Comparison of ENCODE assay signal across 1 cellular context in genomic region chr19:38975214-38975860, GRCh38.
TF ChIP-seq lines count a peak whose summit lies in the region.

Gene FBXO17 (minus strand): TSS chr19:38975742. CDS start chr19:38950319, 25,423 bp downstream.

TF ChIP-seq in HepG2, 621 proteins besides CTCF, POLR2A, EP300 and RAD21 (continued from another document and continues in another):
- TF ChIP-seq NFAT5 (CRISPR knock-in tag; IDR thresholded peaks at IDR 0.05) (no peak), ZNF749 (CRISPR knock-in tag; IDR thresholded peaks at IDR 0.05; ENCODE audit: borderline replicate concordance) (no peak), ZNF572 (CRISPR knock-in tag; IDR thresholded peaks at IDR 0.05) (no peak), ZNF431 (CRISPR knock-in tag; IDR thresholded peaks at IDR 0.05; ENCODE audit: borderline replicate concordance, low read depth) (no peak), ZNF563 (CRISPR knock-in tag; IDR thresholded peaks at IDR 0.05) (peak; percentile 87), HNF1A (IDR thresholded peaks at IDR 0.05; ENCODE audit: low read depth) (no peak), HNF1A (CRISPR knock-in tag; IDR thresholded peaks at IDR 0.05; ENCODE audit: borderline replicate concordance) (no peak), ZNF557 (CRISPR knock-in tag; IDR thresholded peaks at IDR 0.05) (no peak), NCOA1 (CRISPR knock-in tag; IDR thresholded peaks at IDR 0.05) (no peak), ZNF878 (CRISPR knock-in tag; IDR thresholded peaks at IDR 0.05) (0 out of 2 replicates have a peak, but pooled peaks have one; percentile 20), SOX6 (IDR thresholded peaks at IDR 0.05) (no peak), SOX6 (CRISPR knock-in tag; IDR thresholded peaks at IDR 0.05) (peak; percentile 33; the same call in 1 of the 2 replicates), BCLAF1 (IDR thresholded peaks at IDR 0.05) (no peak), XBP1 (CRISPR knock-in tag; IDR thresholded peaks at IDR 0.05) (no peak), ZNF432 (CRISPR knock-in tag; IDR thresholded peaks at IDR 0.05; ENCODE audit: borderline replicate concordance) (no peak), CREM (IDR thresholded peaks at IDR 0.05) (no peak), CREM (CRISPR knock-in tag; IDR thresholded peaks at IDR 0.05) (no peak), ZNF382 (CRISPR knock-in tag; IDR thresholded peaks at IDR 0.05; ENCODE audit: borderline replicate concordance) (no peak), ETV5 (CRISPR knock-in tag; IDR thresholded peaks at IDR 0.05; ENCODE audit: borderline replicate concordance) (no peak), GLMP (CRISPR knock-in tag; IDR thresholded peaks at IDR 0.05; ENCODE audit: borderline replicate concordance) (no peak), REPIN1 (CRISPR knock-in tag; IDR thresholded peaks at IDR 0.05; ENCODE audit: borderline replicate concordance, low read depth) (no peak), ARNT (IDR thresholded peaks at IDR 0.05) (no peak), ZNF607 (CRISPR knock-in tag; IDR thresholded peaks at IDR 0.05; ENCODE audit: borderline replicate concordance) (no peak), MEIS1 (CRISPR knock-in tag; IDR thresholded peaks at IDR 0.05; ENCODE audit: borderline replicate concordance) (no peak), ESRRA (CRISPR knock-in tag; IDR thresholded peaks at IDR 0.05; ENCODE audit: low read depth) (no peak; the same call in 1 of the 2 replicates), STAG1 (CRISPR knock-in tag; IDR thresholded peaks at IDR 0.05) (no peak), HINFP (CRISPR knock-in tag; IDR thresholded peaks at IDR 0.05; ENCODE audit: low read depth) (no peak), ZBTB14 (CRISPR knock-in tag; IDR thresholded peaks at IDR 0.05) (no peak), TRAFD1 (CRISPR knock-in tag; IDR thresholded peaks at IDR 0.05; ENCODE audit: borderline replicate concordance) (no peak), RXRB (CRISPR knock-in tag; IDR thresholded peaks at IDR 0.05; ENCODE audit: borderline replicate concordance) (no peak), ATF3 (CRISPR knock-in tag; IDR thresholded peaks at IDR 0.05) (no peak), ZFP1 (CRISPR knock-in tag; IDR thresholded peaks at IDR 0.05) (no peak), TBX3 (IDR thresholded peaks at IDR 0.05; ENCODE audit: borderline replicate concordance) (no peak), TRIM24 (CRISPR knock-in tag; IDR thresholded peaks at IDR 0.05) (no peak), ZNF569 (CRISPR knock-in tag; IDR thresholded peaks at IDR 0.05; ENCODE audit: borderline replicate concordance) (no peak), ZNF512B (CRISPR knock-in tag; IDR thresholded peaks at IDR 0.05; ENCODE audit: borderline replicate concordance) (peak; percentile 23; the same call in 1 of the 2 replicates), ZNF766 (CRISPR knock-in tag; IDR thresholded peaks at IDR 0.05; ENCODE audit: borderline replicate concordance) (no peak), SNAPC2 (CRISPR knock-in tag; IDR thresholded peaks at IDR 0.05) (no peak), GLI4 (CRISPR knock-in tag; IDR thresholded peaks at IDR 0.05; ENCODE audit: borderline replicate concordance) (no peak), JUND (CRISPR knock-in tag; IDR thresholded peaks at IDR 0.05) (no peak), ZNF768 (CRISPR knock-in tag; IDR thresholded peaks at IDR 0.05) (no peak; the same call in 1 of the 2 replicates)
